Comparison of ENCODE assay signal across 14 cellular contexts in the genomic region with DNA sequence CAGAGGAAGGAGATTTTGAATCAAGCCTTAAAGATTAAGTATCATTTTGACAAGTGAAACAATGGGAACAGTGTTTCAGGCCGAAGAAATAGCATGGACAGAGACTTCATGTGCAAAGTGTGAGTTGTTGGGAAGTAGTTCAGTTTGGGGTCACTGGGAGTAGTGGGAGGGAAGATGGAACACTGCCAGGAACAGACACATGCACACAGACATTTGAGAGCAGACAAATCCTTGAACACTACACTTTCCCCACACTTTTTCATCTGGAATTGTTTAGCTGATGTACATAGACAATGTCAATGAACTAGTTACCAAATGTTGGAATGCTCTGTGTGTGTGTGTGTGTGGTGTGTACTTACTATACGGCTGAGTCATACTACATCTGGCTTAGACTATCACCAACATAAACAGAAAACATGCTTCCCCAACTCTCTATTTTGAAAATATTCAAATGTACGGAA. TPM values are rescaled to one million over a fixed set of nuclear protein-coding genes. Genes with fewer than 3 reads are reported as not detected.
A peak's percentile ranks its signal among the peaks of the same experiment; 100 is the strongest.
DNase-seq lines count a peak whose midpoint lies in the region; ATAC-seq, FAIRE-seq and TF ChIP-seq lines count a peak whose summit lies in the region.
"Had no signal": no experiment of that assay in that cellular context is flagged by ENCODE, and none has a peak within 500 bp of the region (broad histone marks: within the 10 kb centered on the region; RNA-seq: fewer than 3 reads in every experiment).

No MANE protein-coding gene starts in this region.

- no peak for TF ChIP-seq POLR2A in K562 (conservative IDR thresholded peaks at IDR 0.05)

- ATAC-seq in K562, result peak; percentile 49
- ATAC-seq: activated CD4-positive, alpha-beta T cell treated with anti-CD3 and anti-CD28 coated beads for 36 hours; stimulated activated effector memory CD8-positive, alpha-beta T cell treated with anti-CD3 and anti-CD28 coated beads, Interleukin-12 subunit alpha, Interleukin-12 subunit beta, amount 100 ng/mL, for 72 hours had no signal

- intact Hi-C loops in K562 (cut with micrococcal nuclease) (no loop called here), cardiac septum (cut with DNase I) (no loop called here)

- H3K9me1 ChIP-seq in K562 (ENCODE audit: control insufficient read depth, insufficient read depth, low read length), result no peaks in the 10 kb centered on the region

- H3K9ac ChIP-seq in K562 (ENCODE audit: insufficient read depth in 1 of 2, low read depth in 2 of 2, low read length in 2 of 2), result no peak overlapping the region

- CTCF ChIA-PET in K562 (lab: Yijun Ruan, JAX; ENCODE audit: low intra/inter-chr PET ratio), result no interaction called here
- CTCF ChIA-PET in activated CD4-positive, alpha-beta memory T cell treated with anti-CD3 and anti-CD28 coated beads, Interleukin-2, amount 10 ng/mL, durations not matched to agents 7 days and 5 days (lab: Charles Lee), result no interaction called here

- H3K36me3 Mint-ChIP-seq in HFFc6 (ENCODE audit: low read depth), result peaks cover 9% of the 10 kb centered on the region; the same call in 1 of the 2 replicates
- H3K36me3 Mint-ChIP-seq in glutamatergic neuron (ENCODE audit: unreplicated experiment), result no peaks in the 10 kb centered on the region
- no peaks in the 10 kb centered on the region for H3K36me3 Mint-ChIP-seq in activated CD4-positive, alpha-beta memory T cell treated with anti-CD3 and anti-CD28 coated beads, Interleukin-2, amount 10 ng/mL, durations not matched to agents 7 days and 5 days (ENCODE audit: low read depth)
- H3K36me3 Mint-ChIP-seq: stimulated activated effector memory CD8-positive, alpha-beta T cell treated with anti-CD3 and anti-CD28 coated beads, Interleukin-12 subunit alpha, Interleukin-12 subunit beta, amount 100 ng/mL, for 72 hours had no signal

- peak overlapping the region; percentile 13 for H3K27ac Mint-ChIP-seq in HFFc6
- H3K27ac Mint-ChIP-seq in glutamatergic neuron (ENCODE audit: unreplicated experiment), result no peak overlapping the region
- H3K27ac Mint-ChIP-seq in activated CD4-positive, alpha-beta memory T cell treated with anti-CD3 and anti-CD28 coated beads, Interleukin-2, amount 10 ng/mL, durations not matched to agents 7 days and 5 days, result no peak overlapping the region
- H3K27ac Mint-ChIP-seq: activated CD4-positive, alpha-beta T cell treated with anti-CD3 and anti-CD28 coated beads for 36 hours; activated T-helper 1 cell treated with anti-CD3 and anti-CD28 coated beads, Interleukin-12 subunit alpha, Interleukin-12 subunit beta, Interleukin-2, Interleukin-4 antibody, amounts not matched to agents 30 ng/mL and 10 ng/mL and 1 ng/mL, durations not matched to agents 14 hours and 24 hours and 36 hours; stimulated activated effector memory CD8-positive, alpha-beta T cell treated with anti-CD3 and anti-CD28 coated beads, Interleukin-12 subunit alpha, Interleukin-12 subunit beta, amount 100 ng/mL, for 72 hours had no signal

- H3K9me3 Mint-ChIP-seq in HFFc6, result no peaks in the 10 kb centered on the region
- H3K9me3 Mint-ChIP-seq in glutamatergic neuron (ENCODE audit: unreplicated experiment), result peaks cover 2% of the 10 kb centered on the region
- no peaks in the 10 kb centered on the region for H3K9me3 Mint-ChIP-seq in activated CD4-positive, alpha-beta memory T cell treated with anti-CD3 and anti-CD28 coated beads, Interleukin-2, amount 10 ng/mL, durations not matched to agents 7 days and 5 days
- H3K9me3 Mint-ChIP-seq: activated T-helper 1 cell treated with anti-CD3 and anti-CD28 coated beads, Interleukin-12 subunit alpha, Interleukin-12 subunit beta, Interleukin-2, Interleukin-4 antibody, amounts not matched to agents 30 ng/mL and 10 ng/mL and 1 ng/mL, durations not matched to agents 14 hours and 24 hours and 36 hours; stimulated activated effector memory CD8-positive, alpha-beta T cell treated with anti-CD3 and anti-CD28 coated beads, Interleukin-12 subunit alpha, Interleukin-12 subunit beta, amount 100 ng/mL, for 72 hours had no signal

- H2AFZ ChIP-seq in K562 (ENCODE audit: low read depth, low read length), result no peak overlapping the region
- no peak overlapping the region for H2AFZ ChIP-seq in hepatocyte

- H3K27me3 ChIP-seq in K562 (ENCODE audit: control insufficient read depth in 2 of 2, insufficient read depth in 2 of 2, low read length in 2 of 2), result no peaks in the 10 kb centered on the region
- H3K27me3 ChIP-seq in hepatocyte, result no peaks in the 10 kb centered on the region
- H3K27me3 ChIP-seq: BE2C, ovary had no signal

- H3K36me3 ChIP-seq in K562 (ENCODE audit: control insufficient read depth, insufficient read depth, low read length), result peaks cover 33% of the 10 kb centered on the region; the same call in 2 of the 3 replicates
- H3K36me3 ChIP-seq in hepatocyte (replicated peaks; ENCODE audit: insufficient read depth, low read depth), result no peaks in the 10 kb centered on the region
- H3K36me3 ChIP-seq: BE2C, ovary had no signal

- H3K4me3 ChIP-seq in K562 (no peak overlapping the region), hepatocyte (no peak overlapping the region)
- H3K4me3 ChIP-seq: ovary had no signal

- H3K27ac ChIP-seq in K562 (ENCODE audit: extremely low read depth, low read depth, low read length), result no peak overlapping the region
- H3K27ac ChIP-seq in hepatocyte, result peak overlapping the region; percentile 81
- H3K27ac ChIP-seq: ovary had no signal

- H3K79me2 ChIP-seq in K562 (ENCODE audit: control insufficient read depth, insufficient read depth, low read length) (no peaks in the 10 kb centered on the region), hepatocyte (no peaks in the 10 kb centered on the region)

- DNase-seq in AG08395 (ENCODE audit: low spot score) (peak; percentile 70), HFFc6 (peak; percentile 80), K562 (ENCODE audit: extremely low read depth in 1 of 4, low spot score in 3 of 4) (no peak), hepatocyte (ENCODE audit: low spot score) (peak; percentile 70), glutamatergic neuron (no peak), cardiac septum (ENCODE audit: low spot score) (no peak), NCI-H2107 (lab: John Stamatoyannopoulos, UW) (no peak)
- DNase-seq in activated CD4-positive, alpha-beta memory T cell treated with anti-CD3 and anti-CD28 coated beads, Interleukin-2, amount 10 ng/mL, durations not matched to agents 7 days and 5 days, result no peak
- DNase-seq: activated CD4-positive, alpha-beta T cell treated with anti-CD3 and anti-CD28 coated beads for 36 hours; BE2C; NCI-H510A treated with DMSO at 0.1 percent for 48 hours had no signal

- peaks cover 54% of the 10 kb centered on the region for H3K4me1 Mint-ChIP-seq in HFFc6 (ENCODE audit: low read depth)
- no peaks in the 10 kb centered on the region for H3K4me1 Mint-ChIP-seq in glutamatergic neuron (ENCODE audit: low read depth, unreplicated experiment)
- peaks cover 3% of the 10 kb centered on the region for H3K4me1 Mint-ChIP-seq in activated CD4-positive, alpha-beta memory T cell treated with anti-CD3 and anti-CD28 coated beads, Interleukin-2, amount 10 ng/mL, durations not matched to agents 7 days and 5 days
- H3K4me1 Mint-ChIP-seq: activated CD4-positive, alpha-beta T cell treated with anti-CD3 and anti-CD28 coated beads for 36 hours; stimulated activated effector memory CD8-positive, alpha-beta T cell treated with anti-CD3 and anti-CD28 coated beads, Interleukin-12 subunit alpha, Interleukin-12 subunit beta, amount 100 ng/mL, for 72 hours had no signal

- no peak for TF ChIP-seq RAD21 in K562 (CRISPR knock-in tag; conservative IDR thresholded peaks at IDR 0.05 in 1 of 2, IDR thresholded peaks at IDR 0.05 in 1 of 2)

- H3K4me1 ChIP-seq in K562 (replicated peaks in 1 of 2; ENCODE audit: control insufficient read depth in 2 of 2, insufficient read depth in 2 of 2, low read length in 2 of 2) (no peaks in the 10 kb centered on the region), hepatocyte (ENCODE audit: insufficient read depth) (peaks cover 23% of the 10 kb centered on the region)
- H3K4me1 ChIP-seq: BE2C had no signal

- no peak for TF ChIP-seq CTCF in HFFc6 (IDR thresholded peaks at IDR 0.05)
- TF ChIP-seq CTCF in K562 (IDR thresholded peaks at IDR 0.05 in 2 of 3, conservative IDR thresholded peaks at IDR 0.05 in 1 of 3; ENCODE audit: insufficient read depth in 2 of 3, low read depth in 1 of 3, low read length in 3 of 3), result no peak
- TF ChIP-seq CTCF in hepatocyte (IDR thresholded peaks at IDR 0.05; ENCODE audit: poor library complexity), result no peak
- TF ChIP-seq CTCF in glutamatergic neuron (IDR thresholded peaks at IDR 0.05; ENCODE audit: partially characterized antibody, unreplicated experiment), result no peak

- WGBS in K562 (ENCODE audit: insufficient coverage, low coverage, missing lambda C conversion rate), result 73% methylated on average over 3 of the region's 3 CpGs
- WGBS in hepatocyte (ENCODE audit: low lambda C conversion rate, missing lambda C conversion rate), result 44% methylated on average over 3 of the region's 3 CpGs

- no peaks in the 10 kb centered on the region for H3K9me2 ChIP-seq in hepatocyte (replicated peaks; ENCODE audit: insufficient read depth)

- H3K4me3 Mint-ChIP-seq in HFFc6 (no peak overlapping the region), glutamatergic neuron (ENCODE audit: unreplicated experiment) (no peak overlapping the region)
- H3K4me3 Mint-ChIP-seq in activated CD4-positive, alpha-beta memory T cell treated with anti-CD3 and anti-CD28 coated beads, Interleukin-2, amount 10 ng/mL, durations not matched to agents 7 days and 5 days, result no peak overlapping the region
- H3K4me3 Mint-ChIP-seq: activated CD4-positive, alpha-beta T cell treated with anti-CD3 and anti-CD28 coated beads for 36 hours; activated T-helper 1 cell treated with anti-CD3 and anti-CD28 coated beads, Interleukin-12 subunit alpha, Interleukin-12 subunit beta, Interleukin-2, Interleukin-4 antibody, amounts not matched to agents 30 ng/mL and 10 ng/mL and 1 ng/mL, durations not matched to agents 14 hours and 24 hours and 36 hours; stimulated activated effector memory CD8-positive, alpha-beta T cell treated with anti-CD3 and anti-CD28 coated beads, Interleukin-12 subunit alpha, Interleukin-12 subunit beta, amount 100 ng/mL, for 72 hours had no signal

- H4K20me1 ChIP-seq in K562 (replicated peaks; ENCODE audit: control insufficient read depth, insufficient read depth, low read length) (no peaks in the 10 kb centered on the region), hepatocyte (ENCODE audit: insufficient read depth, poor library complexity, severe bottlenecking) (no peaks in the 10 kb centered on the region)

- POLR2A ChIA-PET in K562 (lab: Yijun Ruan, JAX), result no interaction called here
- POLR2A ChIA-PET in activated CD4-positive, alpha-beta memory T cell treated with anti-CD3 and anti-CD28 coated beads, Interleukin-2, amount 10 ng/mL, durations not matched to agents 7 days and 5 days (lab: Charles Lee), result no interaction called here

- H3K4me2 ChIP-seq in K562 (ENCODE audit: insufficient read depth, low read length) (no peak overlapping the region), hepatocyte (peak overlapping the region; percentile 19)

- BruUV-seq in K562 (replicated peaks; lab: Mats Ljungman, UMichigan), result no TSS peak

- no peaks in the 10 kb centered on the region; the same call in 1 of the 2 replicates for H3K27me3 Mint-ChIP-seq in HFFc6 (ENCODE audit: insufficient read depth)
- H3K27me3 Mint-ChIP-seq in glutamatergic neuron (ENCODE audit: unreplicated experiment), result peaks cover 2% of the 10 kb centered on the region
- H3K27me3 Mint-ChIP-seq in activated CD4-positive, alpha-beta memory T cell treated with anti-CD3 and anti-CD28 coated beads, Interleukin-2, amount 10 ng/mL, durations not matched to agents 7 days and 5 days, result peaks cover 11% of the 10 kb centered on the region
- H3K27me3 Mint-ChIP-seq: activated CD4-positive, alpha-beta T cell treated with anti-CD3 and anti-CD28 coated beads for 36 hours had no signal

- FAIRE-seq in K562 (lab: Jason Lieb, UNC), result peak; percentile 6

- in situ Hi-C loops in K562 (cut with MboI), result no loop called here

- H3K9me3 ChIP-seq in K562 (replicated peaks; ENCODE audit: control insufficient read depth, insufficient read depth, low read depth, low read length), result no peaks in the 10 kb centered on the region
- H3K9me3 ChIP-seq in hepatocyte (ENCODE audit: low read depth), result no peaks in the 10 kb centered on the region
- H3K9me3 ChIP-seq: BE2C, ovary had no signal

- no peak for TF ChIP-seq EP300 in K562 (IDR thresholded peaks at IDR 0.05; ENCODE audit: low read length)

RNA-seq across cellular contexts. Expression of a gene that starts 52.4 kb away (rescaled TPM):
- total RNA-seq in HFFc6 (2021; fragmentation: NEBNext Ultra II Directional; extraction: Animal tissue kit (Norgen Biotek cat#: 25700)), result 10 to 100 TPM in 2 of 6 experiments, 1 to 10 TPM in 4; 4.2 to 48.2 (median 4.8) TPM
- not detected in 2 replicates for total RNA-seq in K562 (2011; cell fraction: chromatin; rRNA removed; ENCODE audit: low replicate concordance)
- not detected in 2 replicates for total RNA-seq in K562 (2011; cell fraction: nucleolus; rRNA removed)
- not detected in 2 replicates for total RNA-seq in K562 (2011; cell fraction: nucleoplasm; rRNA removed)
- total RNA-seq in K562 (2014; rRNA removed) (not detected in 2 replicates), K562 (2014; rRNA removed; fragmentation: Illumina TruSeq; extraction: Trizol) (0.16 TPM in 1 of 2 replicates, not detected in the other), K562 (2015; rRNA removed; fragmentation: Illumina TruSeq; extraction: Trizol) (0.18 TPM in 1 of 2 replicates, not detected in the other), K562 (2021) (not detected in 2 replicates), hepatocyte (40.8 and 50.8 TPM in 2 replicates), glutamatergic neuron (ENCODE audit: unreplicated experiment) (0.34 TPM), cardiac septum (1.8 TPM)
- polyA plus RNA-seq in K562 (2011; rRNA removed) (0.04 and 0.07 TPM in 2 replicates), K562 (2014; fragmentation: Illumina TruSeq; extraction: Trizol) (not detected in 2 replicates), K562 (2014; fragmentation: Nextera tagmentation; extraction: Ambion mirVana) (under 1 TPM; 0.03 to 0.17 TPM), K562 (2014; rRNA removed) (0.07 TPM in 1 of 2 replicates, not detected in the other), hepatocyte (16.0 and 20.4 TPM in 2 replicates)
- polyA plus RNA-seq in K562 (2011; cell fraction: cytosol; rRNA removed), result not detected in 2 replicates
- polyA plus RNA-seq in K562 (2011; cell fraction: nucleus; rRNA removed), result 0.13 TPM in 1 of 2 replicates, not detected in the other
- polyA plus RNA-seq in K562 (2012), result 0.18 TPM in 1 of 2 replicates, not detected in the other
- not detected in 2 replicates for polyA minus RNA-seq in K562 (2011; rRNA and poly(A)+ RNA removed)
- not detected in 2 replicates for polyA minus RNA-seq in K562 (2011; cell fraction: cytosol; rRNA and poly(A)+ RNA removed)
- not detected in 2 replicates for polyA minus RNA-seq in K562 (2011; cell fraction: nucleus; rRNA and poly(A)+ RNA removed)
- under 1 TPM in 1 of 2 experiments, not detected in 1; 0.15 TPM for total RNA-seq in activated CD4-positive, alpha-beta memory T cell treated with anti-CD3 and anti-CD28 coated beads, Interleukin-2, amount 10 ng/mL, durations not matched to agents 7 days and 5 days
- total RNA-seq: activated T-helper 1 cell treated with anti-CD3 and anti-CD28 coated beads, Interleukin-12 subunit alpha, Interleukin-12 subunit beta, Interleukin-2, Interleukin-4 antibody, amounts not matched to agents 30 ng/mL and 10 ng/mL and 1 ng/mL, durations not matched to agents 14 hours and 24 hours and 36 hours had no signal

Comparison
In these comparisons a context has a peak if more than half of its experiments do, and no peak if none do; other contexts are left out.
1. DNase-seq: peak in AG08395 (single experiment), HFFc6 (single experiment) and hepatocyte (single experiment); none in K562 (0 of 4), glutamatergic neuron (single experiment), cardiac septum (single experiment), activated CD4-positive, alpha-beta memory T cell treated with anti-CD3 and anti-CD28 coated beads, Interleukin-2, amount 10 ng/mL, durations not matched to agents 7 days and 5 days (single experiment) and NCI-H2107 (single experiment).